In genomic region chr12:24378548-24379011, GRCh38 we compare ENCODE assay signal across 10 cellular contexts.
DNase-seq lines count a peak whose midpoint lies in the region; ATAC-seq and TF ChIP-seq lines count a peak whose summit lies in the region.
"Had no signal": no experiment of that assay in that cellular context is flagged by ENCODE, and none has a peak within 500 bp of the region (broad histone marks: within the 10 kb centered on the region; RNA-seq: fewer than 3 reads in every experiment).

No MANE protein-coding gene starts in this region.

- intact Hi-C loops in activated T-helper 2 cell treated with anti-CD3 and anti-CD28 coated beads, Interferon-gamma antibody, Interleukin-2, Interleukin-4, amounts not matched to agents 10 μg/mL and 5 μg/mL and 100 μg/mL, durations not matched to agents 14 hours and 24 hours and 36 hours (cut with micrococcal nuclease), result no loop called here

- H3K4me1 Mint-ChIP-seq in osteocyte (ENCODE audit: unreplicated experiment), result peaks cover 45% of the 10 kb centered on the region
- no peaks in the 10 kb centered on the region for H3K4me1 Mint-ChIP-seq in activated T-helper 2 cell treated with anti-CD3 and anti-CD28 coated beads, Interferon-gamma antibody, Interleukin-2, Interleukin-4, amounts not matched to agents 10 μg/mL and 5 μg/mL and 100 μg/mL, durations not matched to agents 14 hours and 24 hours and 36 hours (ENCODE audit: low read depth)
- H3K4me1 Mint-ChIP-seq in activated T-cell treated with anti-CD3 and anti-CD28 coated beads, Interleukin-2, amount 50 U/mL, for 24 hours (ENCODE audit: low read depth), result no peaks in the 10 kb centered on the region
- H3K4me1 Mint-ChIP-seq: immature natural killer cell had no signal

- 0 out of 2 replicates have a peak overlapping the region, but pooled peaks have one; percentile 14 for H3K4me3 ChIP-seq in SK-N-MC

- H3K4me3 Mint-ChIP-seq in osteocyte (ENCODE audit: unreplicated experiment), result peak overlapping the region; percentile 36
- no peak overlapping the region for H3K4me3 Mint-ChIP-seq in activated T-helper 2 cell treated with anti-CD3 and anti-CD28 coated beads, Interferon-gamma antibody, Interleukin-2, Interleukin-4, amounts not matched to agents 10 μg/mL and 5 μg/mL and 100 μg/mL, durations not matched to agents 14 hours and 24 hours and 36 hours (ENCODE audit: low read depth)
- no peak overlapping the region for H3K4me3 Mint-ChIP-seq in activated T-cell treated with anti-CD3 and anti-CD28 coated beads, Interleukin-2, amount 50 U/mL, for 24 hours
- H3K4me3 Mint-ChIP-seq: immature natural killer cell had no signal

- no peak for TF ChIP-seq CTCF in osteocyte (IDR thresholded peaks at IDR 0.05)

- peaks cover 8% of the 10 kb centered on the region for H3K9me3 Mint-ChIP-seq in osteocyte (ENCODE audit: unreplicated experiment)
- peaks cover 14% of the 10 kb centered on the region for H3K9me3 Mint-ChIP-seq in activated T-helper 2 cell treated with anti-CD3 and anti-CD28 coated beads, Interferon-gamma antibody, Interleukin-2, Interleukin-4, amounts not matched to agents 10 μg/mL and 5 μg/mL and 100 μg/mL, durations not matched to agents 14 hours and 24 hours and 36 hours
- peaks cover 8% of the 10 kb centered on the region for H3K9me3 Mint-ChIP-seq in activated T-cell treated with anti-CD3 and anti-CD28 coated beads, Interleukin-2, amount 50 U/mL, for 24 hours

- H3K27ac Mint-ChIP-seq in osteocyte (ENCODE audit: unreplicated experiment), result peak overlapping the region; percentile 54
- no peak overlapping the region for H3K27ac Mint-ChIP-seq in activated T-helper 2 cell treated with anti-CD3 and anti-CD28 coated beads, Interferon-gamma antibody, Interleukin-2, Interleukin-4, amounts not matched to agents 10 μg/mL and 5 μg/mL and 100 μg/mL, durations not matched to agents 14 hours and 24 hours and 36 hours
- no peak overlapping the region for H3K27ac Mint-ChIP-seq in activated T-cell treated with anti-CD3 and anti-CD28 coated beads, Interleukin-2, amount 50 U/mL, for 24 hours
- H3K27ac Mint-ChIP-seq: immature natural killer cell had no signal

- H3K36me3 ChIP-seq in SK-N-MC (ENCODE audit: insufficient read depth, low read length), result no peaks in the 10 kb centered on the region

- no peak overlapping the region for H3K9ac ChIP-seq in SK-N-MC (ENCODE audit: insufficient read length)

- no peaks in the 10 kb centered on the region for H3K36me3 Mint-ChIP-seq in osteocyte (ENCODE audit: unreplicated experiment)
- no peaks in the 10 kb centered on the region for H3K36me3 Mint-ChIP-seq in activated T-helper 2 cell treated with anti-CD3 and anti-CD28 coated beads, Interferon-gamma antibody, Interleukin-2, Interleukin-4, amounts not matched to agents 10 μg/mL and 5 μg/mL and 100 μg/mL, durations not matched to agents 14 hours and 24 hours and 36 hours (ENCODE audit: low read depth)
- no peaks in the 10 kb centered on the region for H3K36me3 Mint-ChIP-seq in activated T-cell treated with anti-CD3 and anti-CD28 coated beads, Interleukin-2, amount 50 U/mL, for 24 hours (ENCODE audit: low read depth)
- H3K36me3 Mint-ChIP-seq: immature natural killer cell had no signal

- no peaks in the 10 kb centered on the region for H3K27me3 Mint-ChIP-seq in osteocyte (ENCODE audit: unreplicated experiment)
- no peaks in the 10 kb centered on the region for H3K27me3 Mint-ChIP-seq in activated T-helper 2 cell treated with anti-CD3 and anti-CD28 coated beads, Interferon-gamma antibody, Interleukin-2, Interleukin-4, amounts not matched to agents 10 μg/mL and 5 μg/mL and 100 μg/mL, durations not matched to agents 14 hours and 24 hours and 36 hours (ENCODE audit: low read depth)
- no peaks in the 10 kb centered on the region for H3K27me3 Mint-ChIP-seq in activated T-cell treated with anti-CD3 and anti-CD28 coated beads, Interleukin-2, amount 50 U/mL, for 24 hours

- DNase-seq in SK-N-MC (ENCODE audit: low read depth, low spot score) (peak; percentile 91), osteocyte (ENCODE audit: extremely low spot score, unreplicated experiment) (no peak), Ammon's horn (ENCODE audit: low spot score) (no peak), AG08395 (ENCODE audit: low spot score) (no peak)
- DNase-seq in activated T-helper 2 cell treated with anti-CD3 and anti-CD28 coated beads, Interferon-gamma antibody, Interleukin-2, Interleukin-4, amounts not matched to agents 10 μg/mL and 5 μg/mL and 100 μg/mL, durations not matched to agents 14 hours and 24 hours and 36 hours (ENCODE audit: low spot score), result no peak
- no peak for DNase-seq in activated T-cell treated with anti-CD3 and anti-CD28 coated beads, Interleukin-2, amount 50 U/mL, for 24 hours
- DNase-seq: immature natural killer cell, PC-3 had no signal

- H3K27ac ChIP-seq in SK-N-MC, result no peak overlapping the region

- ATAC-seq in GM19397 (IDR thresholded peaks at IDR 0.05; ENCODE audit: unreplicated experiment) (peak; percentile 55), HG03097 (IDR thresholded peaks at IDR 0.05; ENCODE audit: low FRiP score, unreplicated experiment) (peak; percentile 30)
- ATAC-seq: PC-3 had no signal

- H3K9me3 ChIP-seq in SK-N-MC (ENCODE audit: low read depth, low read length), result no peaks in the 10 kb centered on the region
